Comparison of ENCODE assay signal across 13 cellular contexts in the genomic region with DNA sequence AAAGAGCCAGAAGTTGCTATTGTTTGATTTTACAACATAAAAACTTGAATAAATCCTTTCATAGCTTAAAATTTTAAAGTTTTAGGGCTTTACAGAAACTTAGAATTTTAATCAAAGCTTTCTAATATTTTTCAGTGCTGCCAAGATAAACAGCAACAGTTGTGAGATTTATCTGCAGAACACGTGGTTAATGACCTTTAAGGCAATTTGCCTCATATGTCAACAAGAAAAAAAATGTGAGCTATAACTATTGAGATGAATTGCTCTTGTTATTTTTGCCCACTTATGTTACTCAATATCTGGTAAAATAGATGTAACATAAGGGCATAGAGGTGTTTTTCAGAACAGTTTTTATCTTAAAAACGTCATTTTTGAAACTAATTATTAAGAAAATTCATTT.
DNase-seq lines count a peak whose midpoint lies in the region; ATAC-seq, FAIRE-seq and TF ChIP-seq lines count a peak whose summit lies in the region.
"Had no signal": no experiment of that assay in that cellular context is flagged by ENCODE, and none has a peak within 500 bp of the region (broad histone marks: within the 10 kb centered on the region; RNA-seq: fewer than 3 reads in every experiment).

No MANE protein-coding gene starts in this region.

- intact Hi-C loops in posterior vena cava (cut with DNase I) = no loop called here

- peak; percentile 10 for DNase-seq in NCI-H69 (lab: John Stamatoyannopoulos, UW)
- peak; percentile 38 for DNase-seq in choroid plexus epithelial cell (ENCODE audit: low read depth)
- DNase-seq in posterior vena cava (ENCODE audit: low spot score) = no peak
- DNase-seq: BE2C; CD4-positive, alpha-beta memory T cell; DMS153; GF-D8; HCEC 1CT; HFFc6 had no signal

- TF ChIP-seq CTCF in choroid plexus epithelial cell (conservative IDR thresholded peaks at IDR 0.05; ENCODE audit: low read depth, low read length) = no peak

- ATAC-seq in GM21717 (IDR thresholded peaks at IDR 0.05; ENCODE audit: unreplicated experiment) (no peak), GM18498 (IDR thresholded peaks at IDR 0.05; ENCODE audit: unreplicated experiment) (no peak)
- ATAC-seq: A549 had no signal

- FAIRE-seq in islet of Langerhans (lab: Jason Lieb, UNC) = peak; percentile 92
- FAIRE-seq: A549 had no signal

- H3K4me3 ChIP-seq in choroid plexus epithelial cell (ENCODE audit: low read depth, low read length) = no peak overlapping the region
- H3K4me3 ChIP-seq: A549 had no signal
